9 cellular contexts compared by ENCODE assay signal in genomic region chr15:59686389-59686788, GRCh38. TPM values are rescaled to one million over a fixed set of nuclear protein-coding genes. Genes with fewer than 3 reads are reported as not detected.
A peak's percentile ranks its signal among the peaks of the same experiment; 100 is the strongest.
DNase-seq lines count a peak whose midpoint lies in the region; ATAC-seq, FAIRE-seq and TF ChIP-seq lines count a peak whose summit lies in the region.
"Had no signal": no experiment of that assay in that cellular context is flagged by ENCODE, and none has a peak within 500 bp of the region (broad histone marks: within the 10 kb centered on the region; RNA-seq: fewer than 3 reads in every experiment).

No MANE protein-coding gene starts in this region.

- H3K4me3 ChIP-seq in BLaER1 (peak overlapping the region; percentile 92), lower lobe of right lung (no peak overlapping the region)

- no peak for TF ChIP-seq CTCF in lower lobe of right lung (IDR thresholded peaks at IDR 0.05)

- peaks cover 34% of the 10 kb centered on the region for H3K36me3 ChIP-seq in BLaER1
- H3K36me3 ChIP-seq in lower lobe of right lung = peaks cover 11% of the 10 kb centered on the region

- H3K4me2 ChIP-seq in BLaER1 = peak overlapping the region; percentile 98

- H3K9ac ChIP-seq in BLaER1 = peak overlapping the region; percentile 40; the same call in 1 of the 2 replicates

- peak; percentile 26 for DNase-seq in GM19239 (ENCODE audit: insufficient read length, low spot score)
- peak; percentile 11 for DNase-seq in UCSD-AML1 (lab: John Stamatoyannopoulos, UW; ENCODE audit: unreplicated experiment)
- DNase-seq in lower lobe of right lung = peak; percentile 58
- DNase-seq in putamen (ENCODE audit: low spot score) = no peak
- DNase-seq in 8988T = no peak
- DNase-seq in activated CD4-positive, CD25-positive, alpha-beta regulatory T cell (lab: John Stamatoyannopoulos, UW) = no peak
- DNase-seq: activated effector memory CD4-positive, alpha-beta T cell treated with Interleukin-2 at 50 U/mL for 16 hours had no signal

- no peaks in the 10 kb centered on the region for H3K27me3 ChIP-seq in BLaER1
- no peaks in the 10 kb centered on the region for H3K27me3 ChIP-seq in lower lobe of right lung (ENCODE audit: low read depth)

- intact Hi-C loops in lower lobe of right lung (cut with DNase I) = no loop called here

- H3K9me3 ChIP-seq in BLaER1 = no peaks in the 10 kb centered on the region
- no peaks in the 10 kb centered on the region for H3K9me3 ChIP-seq in lower lobe of right lung

- H4K20me1 ChIP-seq in BLaER1 = peaks cover 77% of the 10 kb centered on the region

- H3K27ac ChIP-seq in BLaER1 (peak overlapping the region; percentile 98), lower lobe of right lung (peak overlapping the region; percentile 100)

- ATAC-seq in lower lobe of right lung (no peak), HG02970 (IDR thresholded peaks at IDR 0.05; ENCODE audit: low FRiP score, unreplicated experiment) (no peak)

- peak; percentile 68 for FAIRE-seq in GM19239 (lab: Jason Lieb, UNC)

- H3K4me1 ChIP-seq in BLaER1 = peaks cover 43% of the 10 kb centered on the region
- H3K4me1 ChIP-seq in lower lobe of right lung = peaks cover 49% of the 10 kb centered on the region

RNA-seq across cellular contexts. Expression of gene BNIP2, which starts 2.7 kb away (rescaled TPM):
- total RNA-seq in lower lobe of right lung = 109 TPM

RNA-seq across cellular contexts. Expression of gene GTF2A2, which starts 29.1 kb away (rescaled TPM):
- total RNA-seq in lower lobe of right lung = 89.4 TPM

Comparison
In these comparisons a context has a peak if more than half of its experiments do, and no peak if none do; other contexts are left out.
1. DNase-seq: peak in GM19239 (single experiment), UCSD-AML1 (single experiment) and lower lobe of right lung (single experiment); none in putamen (single experiment), 8988T (single experiment) and activated CD4-positive, CD25-positive, alpha-beta regulatory T cell (0 of 4).